In the genomic region with DNA sequence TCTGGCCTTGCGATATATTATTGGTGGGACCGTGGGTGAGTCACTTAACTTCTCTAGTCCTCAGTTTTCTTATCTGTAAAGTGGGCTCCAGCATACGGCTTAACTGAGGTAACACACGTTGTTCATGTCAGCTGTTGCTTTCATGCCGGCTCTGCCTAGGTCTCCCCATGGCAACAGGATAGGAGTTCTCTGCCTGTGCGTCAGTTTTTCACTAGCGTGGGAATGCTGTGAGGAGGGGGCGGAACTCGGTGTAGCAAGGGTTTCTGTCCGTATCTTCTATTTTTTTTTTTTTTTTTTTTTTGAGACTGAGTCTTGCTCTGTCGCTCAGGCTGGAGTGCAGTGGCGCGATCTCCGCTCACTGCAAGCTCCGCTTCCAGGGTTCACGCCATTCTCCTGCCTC, we compare ENCODE assay signal across 25 cellular contexts.
"Had no signal": no experiment of that assay in that cellular context is flagged by ENCODE, and none has a peak within 500 bp of the region (broad histone marks: within the 10 kb centered on the region; RNA-seq: fewer than 3 reads in every experiment).

No MANE protein-coding gene starts in this region.

- H3K36me3 ChIP-seq: colonic mucosa, esophagus muscularis mucosa, esophagus squamous epithelium, gastrocnemius medialis, gastroesophageal sphincter, heart left ventricle, heart right ventricle had no signal

- ATAC-seq: effector memory CD8-positive, alpha-beta T cell; esophagus mucosa; foreskin keratinocyte; gastrocnemius medialis; gastroesophageal sphincter had no signal

- H3K27ac ChIP-seq: colonic mucosa, coronary artery, epithelial cell of prostate, esophagus muscularis mucosa, esophagus squamous epithelium, foreskin keratinocyte, gastrocnemius medialis, gastroesophageal sphincter, heart left ventricle, heart right ventricle had no signal

- H3K9me3 ChIP-seq: colonic mucosa, esophagus muscularis mucosa, esophagus squamous epithelium, gastrocnemius medialis, gastroesophageal sphincter, heart right ventricle had no signal

- DNase-seq: cortex of kidney; dermis blood vessel endothelial cell; effector CD4-positive, alpha-beta T cell; effector CD8-positive, alpha-beta T cell; effector memory CD4-positive, alpha-beta T cell; effector memory CD8-positive, alpha-beta T cell; erythroblast; esophagus squamous epithelium; foreskin fibroblast; foreskin keratinocyte; foreskin melanocyte; gastrocnemius medialis had no signal

- FAIRE-seq: colon, endometrium, endothelial cell of umbilical vein, frontal cortex had no signal

- H3K4me3 ChIP-seq: colonic mucosa, coronary artery, esophagus muscularis mucosa, esophagus squamous epithelium, gastrocnemius medialis, gastroesophageal sphincter, heart left ventricle, heart right ventricle had no signal

- H3K4me1 ChIP-seq: colonic mucosa, esophagus muscularis mucosa, esophagus squamous epithelium, foreskin keratinocyte, gastrocnemius medialis, gastroesophageal sphincter, heart left ventricle, heart right ventricle had no signal

- H3K27me3 ChIP-seq: colonic mucosa, dorsolateral prefrontal cortex, esophagus muscularis mucosa, esophagus squamous epithelium, foreskin keratinocyte, gastrocnemius medialis had no signal
